In the genomic region with DNA sequence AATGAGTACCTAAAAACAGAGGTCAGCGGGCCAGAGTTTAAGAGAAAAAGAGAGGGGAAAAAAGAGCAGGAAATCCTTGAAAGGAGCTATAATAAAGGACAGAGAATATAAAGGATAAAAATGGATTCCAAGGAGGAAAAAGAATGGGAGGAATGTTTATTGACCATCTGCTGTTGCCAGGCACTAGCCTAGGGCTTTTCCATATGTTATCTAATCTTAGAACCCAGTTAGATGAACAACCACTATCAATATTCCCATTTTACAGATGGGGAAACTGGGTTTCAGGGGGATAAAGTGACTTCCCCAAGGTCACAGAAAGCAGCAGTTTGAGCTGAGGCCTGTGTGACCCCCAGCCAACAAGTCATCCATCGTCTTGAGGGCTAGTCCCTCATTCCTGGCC, we compare ENCODE assay signal across 1 cellular context.
TF ChIP-seq lines count a peak whose summit lies in the region.

No MANE protein-coding gene starts in this region.

TF ChIP-seq in WTC11, 78 proteins besides CTCF, POLR2A, EP300 and RAD21 (continued from another document):
- TF ChIP-seq, protein P1, sequence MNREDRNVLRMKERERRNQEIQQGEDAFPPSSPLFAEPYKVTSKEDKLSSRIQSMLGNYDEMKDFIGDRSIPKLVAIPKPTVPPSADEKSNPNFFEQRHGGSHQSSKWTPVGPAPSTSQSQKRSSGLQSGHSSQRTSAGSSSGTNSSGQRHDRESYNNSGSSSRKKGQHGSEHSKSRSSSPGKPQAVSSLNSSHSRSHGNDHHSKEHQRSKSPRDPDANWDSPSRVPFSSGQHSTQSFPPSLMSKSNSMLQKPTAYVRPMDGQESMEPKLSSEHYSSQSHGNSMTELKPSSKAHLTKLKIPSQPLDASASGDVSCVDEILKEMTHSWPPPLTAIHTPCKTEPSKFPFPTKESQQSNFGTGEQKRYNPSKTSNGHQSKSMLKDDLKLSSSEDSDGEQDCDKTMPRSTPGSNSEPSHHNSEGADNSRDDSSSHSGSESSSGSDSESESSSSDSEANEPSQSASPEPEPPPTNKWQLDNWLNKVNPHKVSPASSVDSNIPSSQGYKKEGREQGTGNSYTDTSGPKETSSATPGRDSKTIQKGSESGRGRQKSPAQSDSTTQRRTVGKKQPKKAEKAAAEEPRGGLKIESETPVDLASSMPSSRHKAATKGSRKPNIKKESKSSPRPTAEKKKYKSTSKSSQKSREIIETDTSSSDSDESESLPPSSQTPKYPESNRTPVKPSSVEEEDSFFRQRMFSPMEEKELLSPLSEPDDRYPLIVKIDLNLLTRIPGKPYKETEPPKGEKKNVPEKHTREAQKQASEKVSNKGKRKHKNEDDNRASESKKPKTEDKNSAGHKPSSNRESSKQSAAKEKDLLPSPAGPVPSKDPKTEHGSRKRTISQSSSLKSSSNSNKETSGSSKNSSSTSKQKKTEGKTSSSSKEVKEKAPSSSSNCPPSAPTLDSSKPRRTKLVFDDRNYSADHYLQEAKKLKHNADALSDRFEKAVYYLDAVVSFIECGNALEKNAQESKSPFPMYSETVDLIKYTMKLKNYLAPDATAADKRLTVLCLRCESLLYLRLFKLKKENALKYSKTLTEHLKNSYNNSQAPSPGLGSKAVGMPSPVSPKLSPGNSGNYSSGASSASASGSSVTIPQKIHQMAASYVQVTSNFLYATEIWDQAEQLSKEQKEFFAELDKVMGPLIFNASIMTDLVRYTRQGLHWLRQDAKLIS (CRISPR knock-in tag; IDR thresholded peaks at IDR 0.05; ENCODE audit: borderline replicate concordance): no peak
- TF ChIP-seq, protein P2, sequence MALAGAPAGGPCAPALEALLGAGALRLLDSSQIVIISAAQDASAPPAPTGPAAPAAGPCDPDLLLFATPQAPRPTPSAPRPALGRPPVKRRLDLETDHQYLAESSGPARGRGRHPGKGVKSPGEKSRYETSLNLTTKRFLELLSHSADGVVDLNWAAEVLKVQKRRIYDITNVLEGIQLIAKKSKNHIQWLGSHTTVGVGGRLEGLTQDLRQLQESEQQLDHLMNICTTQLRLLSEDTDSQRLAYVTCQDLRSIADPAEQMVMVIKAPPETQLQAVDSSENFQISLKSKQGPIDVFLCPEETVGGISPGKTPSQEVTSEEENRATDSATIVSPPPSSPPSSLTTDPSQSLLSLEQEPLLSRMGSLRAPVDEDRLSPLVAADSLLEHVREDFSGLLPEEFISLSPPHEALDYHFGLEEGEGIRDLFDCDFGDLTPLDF (CRISPR knock-in tag; IDR thresholded peaks at IDR 0.05): no peak
- no peak for TF ChIP-seq ARID4B (CRISPR knock-in tag; IDR thresholded peaks at IDR 0.05; ENCODE audit: borderline replicate concordance)
- TF ChIP-seq NR1H2 (CRISPR knock-in tag; IDR thresholded peaks at IDR 0.05): no peak
- no peak for TF ChIP-seq ZNF396 (CRISPR knock-in tag; IDR thresholded peaks at IDR 0.05; ENCODE audit: borderline replicate concordance)
- no peak for TF ChIP-seq ERG (CRISPR knock-in tag; IDR thresholded peaks at IDR 0.05)
- TF ChIP-seq, protein P3, sequence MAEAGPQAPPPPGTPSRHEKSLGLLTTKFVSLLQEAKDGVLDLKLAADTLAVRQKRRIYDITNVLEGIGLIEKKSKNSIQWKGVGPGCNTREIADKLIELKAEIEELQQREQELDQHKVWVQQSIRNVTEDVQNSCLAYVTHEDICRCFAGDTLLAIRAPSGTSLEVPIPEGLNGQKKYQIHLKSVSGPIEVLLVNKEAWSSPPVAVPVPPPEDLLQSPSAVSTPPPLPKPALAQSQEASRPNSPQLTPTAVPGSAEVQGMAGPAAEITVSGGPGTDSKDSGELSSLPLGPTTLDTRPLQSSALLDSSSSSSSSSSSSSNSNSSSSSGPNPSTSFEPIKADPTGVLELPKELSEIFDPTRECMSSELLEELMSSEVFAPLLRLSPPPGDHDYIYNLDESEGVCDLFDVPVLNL (CRISPR knock-in tag; IDR thresholded peaks at IDR 0.05; ENCODE audit: borderline replicate concordance, low read depth): no peak
- TF ChIP-seq ZMAT4 (CRISPR knock-in tag; IDR thresholded peaks at IDR 0.05): no peak
- TF ChIP-seq ZNF423 (CRISPR knock-in tag; IDR thresholded peaks at IDR 0.05): no peak
- TF ChIP-seq NR2C2 (CRISPR knock-in tag; IDR thresholded peaks at IDR 0.05): no peak
- TF ChIP-seq, protein P4, sequence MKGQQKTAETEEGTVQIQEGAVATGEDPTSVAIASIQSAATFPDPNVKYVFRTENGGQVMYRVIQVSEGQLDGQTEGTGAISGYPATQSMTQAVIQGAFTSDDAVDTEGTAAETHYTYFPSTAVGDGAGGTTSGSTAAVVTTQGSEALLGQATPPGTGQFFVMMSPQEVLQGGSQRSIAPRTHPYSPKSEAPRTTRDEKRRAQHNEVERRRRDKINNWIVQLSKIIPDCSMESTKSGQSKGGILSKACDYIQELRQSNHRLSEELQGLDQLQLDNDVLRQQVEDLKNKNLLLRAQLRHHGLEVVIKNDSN (CRISPR knock-in tag; IDR thresholded peaks at IDR 0.05): no peak
- no peak for TF ChIP-seq SOX15 (CRISPR knock-in tag; IDR thresholded peaks at IDR 0.05)
- no peak for TF ChIP-seq E2F5 (CRISPR knock-in tag; IDR thresholded peaks at IDR 0.05)
- TF ChIP-seq, protein P5, sequence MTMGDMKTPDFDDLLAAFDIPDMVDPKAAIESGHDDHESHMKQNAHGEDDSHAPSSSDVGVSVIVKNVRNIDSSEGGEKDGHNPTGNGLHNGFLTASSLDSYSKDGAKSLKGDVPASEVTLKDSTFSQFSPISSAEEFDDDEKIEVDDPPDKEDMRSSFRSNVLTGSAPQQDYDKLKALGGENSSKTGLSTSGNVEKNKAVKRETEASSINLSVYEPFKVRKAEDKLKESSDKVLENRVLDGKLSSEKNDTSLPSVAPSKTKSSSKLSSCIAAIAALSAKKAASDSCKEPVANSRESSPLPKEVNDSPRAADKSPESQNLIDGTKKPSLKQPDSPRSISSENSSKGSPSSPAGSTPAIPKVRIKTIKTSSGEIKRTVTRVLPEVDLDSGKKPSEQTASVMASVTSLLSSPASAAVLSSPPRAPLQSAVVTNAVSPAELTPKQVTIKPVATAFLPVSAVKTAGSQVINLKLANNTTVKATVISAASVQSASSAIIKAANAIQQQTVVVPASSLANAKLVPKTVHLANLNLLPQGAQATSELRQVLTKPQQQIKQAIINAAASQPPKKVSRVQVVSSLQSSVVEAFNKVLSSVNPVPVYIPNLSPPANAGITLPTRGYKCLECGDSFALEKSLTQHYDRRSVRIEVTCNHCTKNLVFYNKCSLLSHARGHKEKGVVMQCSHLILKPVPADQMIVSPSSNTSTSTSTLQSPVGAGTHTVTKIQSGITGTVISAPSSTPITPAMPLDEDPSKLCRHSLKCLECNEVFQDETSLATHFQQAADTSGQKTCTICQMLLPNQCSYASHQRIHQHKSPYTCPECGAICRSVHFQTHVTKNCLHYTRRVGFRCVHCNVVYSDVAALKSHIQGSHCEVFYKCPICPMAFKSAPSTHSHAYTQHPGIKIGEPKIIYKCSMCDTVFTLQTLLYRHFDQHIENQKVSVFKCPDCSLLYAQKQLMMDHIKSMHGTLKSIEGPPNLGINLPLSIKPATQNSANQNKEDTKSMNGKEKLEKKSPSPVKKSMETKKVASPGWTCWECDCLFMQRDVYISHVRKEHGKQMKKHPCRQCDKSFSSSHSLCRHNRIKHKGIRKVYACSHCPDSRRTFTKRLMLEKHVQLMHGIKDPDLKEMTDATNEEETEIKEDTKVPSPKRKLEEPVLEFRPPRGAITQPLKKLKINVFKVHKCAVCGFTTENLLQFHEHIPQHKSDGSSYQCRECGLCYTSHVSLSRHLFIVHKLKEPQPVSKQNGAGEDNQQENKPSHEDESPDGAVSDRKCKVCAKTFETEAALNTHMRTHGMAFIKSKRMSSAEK (CRISPR knock-in tag; IDR thresholded peaks at IDR 0.05; ENCODE audit: borderline replicate concordance): no peak
- no peak for TF ChIP-seq MAX (CRISPR knock-in tag; IDR thresholded peaks at IDR 0.05)
- no peak for TF ChIP-seq EMX1 (CRISPR knock-in tag; IDR thresholded peaks at IDR 0.05)
- TF ChIP-seq ESRRA (CRISPR knock-in tag; IDR thresholded peaks at IDR 0.05; ENCODE audit: borderline replicate concordance): no peak
- TF ChIP-seq GTF2I (CRISPR knock-in tag; conservative IDR thresholded peaks at IDR 0.05): no peak
